In the genomic region with DNA sequence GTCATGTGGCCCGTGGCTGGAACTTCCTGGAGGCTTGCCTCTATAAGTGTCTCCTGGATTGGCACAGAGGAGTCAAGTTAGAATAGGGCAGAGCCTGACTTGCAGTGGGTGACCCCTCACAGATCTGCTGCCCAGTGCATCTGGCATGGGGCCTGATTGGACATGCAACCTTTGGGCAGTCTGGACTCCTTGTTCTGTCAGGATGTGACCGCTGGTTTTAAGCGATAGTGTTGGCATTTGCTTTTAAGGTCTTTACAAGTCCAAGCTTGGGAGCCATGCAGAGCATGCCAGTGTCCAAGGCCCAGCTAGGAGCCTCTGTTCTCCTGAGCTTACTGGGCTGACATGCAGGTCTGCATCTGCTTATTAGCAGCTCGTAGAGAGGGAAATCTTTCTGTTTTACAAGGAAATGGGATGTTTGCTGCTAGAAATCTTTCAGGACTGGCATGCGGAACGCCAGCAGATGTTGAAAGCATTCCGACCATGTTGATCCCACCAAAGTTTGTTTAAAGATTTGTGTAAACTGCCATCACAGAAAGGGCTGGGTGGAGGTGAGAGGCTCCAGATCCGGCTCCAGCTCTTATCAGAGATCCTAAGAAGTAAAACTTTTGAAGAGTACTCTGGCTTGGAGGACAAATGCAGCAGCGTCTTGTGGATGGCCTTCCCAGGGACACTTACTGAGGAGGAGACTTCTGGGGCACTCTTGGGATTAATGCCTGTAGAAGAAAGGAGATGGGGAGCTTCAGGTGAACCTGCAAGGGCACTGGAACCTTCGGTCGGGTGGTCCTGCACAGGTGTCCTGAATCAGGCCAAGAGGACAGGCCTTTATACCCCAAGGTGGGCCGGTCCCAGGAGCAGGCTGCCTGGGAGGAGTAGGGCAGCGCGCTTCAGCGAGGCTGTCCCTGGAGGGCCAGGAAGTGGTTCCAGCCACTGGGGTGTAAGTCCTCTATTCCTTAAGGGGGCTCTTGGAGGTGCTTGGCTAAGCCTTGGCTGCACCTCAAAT, we compare ENCODE assay signal across 19 cellular contexts. TPM values are rescaled to one million over a fixed set of nuclear protein-coding genes. Genes with fewer than 3 reads are reported as not detected.
"Had no signal": no experiment of that assay in that cellular context is flagged by ENCODE, and none has a peak within 500 bp of the region (broad histone marks: within the 10 kb centered on the region; RNA-seq: fewer than 3 reads in every experiment).

No MANE protein-coding gene starts in this region.

- ATAC-seq: activated CD4-positive, CD25-positive, alpha-beta regulatory T cell treated with anti-CD3 and anti-CD28 coated beads, Interleukin-2, amount 50 U/mL, for 24 hours; activated CD8-positive, alpha-beta T cell treated with anti-CD3 and anti-CD28 coated beads, Interleukin-2, amount 10 ng/mL, durations not matched to agents 7 days and 5 days; activated T-cell treated with anti-CD3 and anti-CD28 coated beads, Interleukin-2, amount 50 U/mL, for 4 hours; heart right ventricle; natural killer cell had no signal

- H3K4me1 ChIP-seq: breast epithelium had no signal

- H3K4me3 Mint-ChIP-seq: activated CD4-positive, alpha-beta T cell treated with anti-CD3 and anti-CD28 coated beads, Interleukin-2, amount 10 ng/mL, durations not matched to agents 7 days and 5 days; activated CD8-positive, alpha-beta T cell treated with anti-CD3 and anti-CD28 coated beads, Interleukin-2, amount 10 ng/mL, durations not matched to agents 7 days and 5 days; activated naive CD4-positive, alpha-beta T cell treated with anti-CD3 and anti-CD28 coated beads for 36 hours; activated T-cell treated with anti-CD3 and anti-CD28 coated beads, Interleukin-2, amount 50 U/mL, for 4 hours; immature natural killer cell; natural killer cell had no signal

- H3K4me1 Mint-ChIP-seq: activated CD4-positive, alpha-beta T cell treated with anti-CD3 and anti-CD28 coated beads, Interleukin-2, amount 10 ng/mL, durations not matched to agents 7 days and 5 days; immature natural killer cell; natural killer cell had no signal

- H3K36me3 Mint-ChIP-seq: immature natural killer cell, natural killer cell had no signal

- DNase-seq: activated CD4-positive, alpha-beta T cell treated with anti-CD3 and anti-CD28 coated beads, Interleukin-2, amount 10 ng/mL, durations not matched to agents 7 days and 5 days; activated CD8-positive, alpha-beta T cell treated with anti-CD3 and anti-CD28 coated beads, Interleukin-2, amount 10 ng/mL, durations not matched to agents 7 days and 5 days; activated naive CD4-positive, alpha-beta T cell treated with anti-CD3 and anti-CD28 coated beads for 36 hours; activated T-cell treated with anti-CD3 and anti-CD28 coated beads, Interleukin-2, amount 50 U/mL, for 4 hours; dermis blood vessel endothelial cell; effector memory CD4-positive, alpha-beta T cell; heart right ventricle; immature natural killer cell; mesendoderm; natural killer cell; ovary; stimulated activated CD4-positive, alpha-beta T cell treated with anti-CD3 and anti-CD28 coated beads, Interleukin-2, amount 100 ng/mL, for 24 hours; stimulated activated naive CD4-positive, alpha-beta T cell treated with Interleukin-2 at 50 U/mL for 16 hours; T-helper 1 cell; T-helper 9 cell had no signal

- H3K27ac Mint-ChIP-seq: activated CD4-positive, alpha-beta T cell treated with anti-CD3 and anti-CD28 coated beads, Interleukin-2, amount 10 ng/mL, durations not matched to agents 7 days and 5 days; activated CD8-positive, alpha-beta T cell treated with anti-CD3 and anti-CD28 coated beads, Interleukin-2, amount 10 ng/mL, durations not matched to agents 7 days and 5 days; activated naive CD4-positive, alpha-beta T cell treated with anti-CD3 and anti-CD28 coated beads for 36 hours; immature natural killer cell; natural killer cell had no signal

- H3K36me3 ChIP-seq: breast epithelium, esophagus muscularis mucosa, heart right ventricle, ovary, tibial nerve had no signal

- H3K4me3 ChIP-seq: breast epithelium, esophagus muscularis mucosa, heart right ventricle, ovary, tibial nerve had no signal

- H3K9me3 ChIP-seq: breast epithelium, esophagus muscularis mucosa, heart right ventricle, ovary, tibial nerve had no signal

- H3K9me3 Mint-ChIP-seq: activated CD4-positive, alpha-beta T cell treated with anti-CD3 and anti-CD28 coated beads, Interleukin-2, amount 10 ng/mL, durations not matched to agents 7 days and 5 days; activated naive CD4-positive, alpha-beta T cell treated with anti-CD3 and anti-CD28 coated beads for 36 hours; activated T-cell treated with anti-CD3 and anti-CD28 coated beads, Interleukin-2, amount 50 U/mL, for 4 hours; immature natural killer cell; natural killer cell had no signal

- H3K27ac ChIP-seq: breast epithelium, esophagus muscularis mucosa, heart right ventricle, ovary, tibial nerve had no signal

- H3K27me3 ChIP-seq: breast epithelium, esophagus muscularis mucosa, heart right ventricle, ovary, tibial nerve had no signal

RNA-seq across cellular contexts. Expression of a gene that starts 27.6 kb away (rescaled TPM):
- total RNA-seq: dermis blood vessel endothelial cell had no signal
